ENCODE assay signal across 21 cellular contexts in genomic region chr12:123032736-123033391, GRCh38. TPM values are rescaled to one million over a fixed set of nuclear protein-coding genes. Genes with fewer than 3 reads are reported as not detected.
DNase-seq lines count a peak whose midpoint lies in the region; ATAC-seq and TF ChIP-seq lines count a peak whose summit lies in the region.
"Had no signal": no experiment of that assay in that cellular context is flagged by ENCODE, and none has a peak within 500 bp of the region (broad histone marks: within the 10 kb centered on the region; RNA-seq: fewer than 3 reads in every experiment).

No MANE protein-coding gene starts in this region.

- peak overlapping the region; percentile 79 for H3K4me3 Mint-ChIP-seq in activated naive CD8-positive, alpha-beta T cell
- H3K4me3 Mint-ChIP-seq in naive thymus-derived CD4-positive, alpha-beta T cell = peak overlapping the region in 5 of 10 donors; percentile 62 to 72 (median 70)
- H3K4me3 Mint-ChIP-seq: brain; dendritic cell treated with granulocyte-macrophage colony-stimulating factor and Interleukin-4, amounts not matched to agents 40 ng/mL and 50 ng/mL, for 4 days; WTC11 had no signal

- peaks cover 8% of the 10 kb centered on the region for H3K36me3 Mint-ChIP-seq in activated naive CD8-positive, alpha-beta T cell
- peaks cover 0 to 27% (median 0%) of the 10 kb centered on the region in 5 donors for H3K36me3 Mint-ChIP-seq in naive thymus-derived CD4-positive, alpha-beta T cell
- H3K36me3 Mint-ChIP-seq: brain, WTC11 had no signal

- H3K9me3 ChIP-seq in naive thymus-derived CD4-positive, alpha-beta T cell (ENCODE audit: control insufficient read depth in 2 of 3, low read length in 3 of 3) = no peaks in the 10 kb centered on the region
- H3K9me3 ChIP-seq: heart right ventricle had no signal

- DNase-seq in NCI-H1105 treated with DMSO at 0.1 percent for 48 hours (lab: John Stamatoyannopoulos, UW) (peak; percentile 44), NCI-H1105 (lab: John Stamatoyannopoulos, UW) (no peak), NB4 (ENCODE audit: low read depth) (peak; percentile 36), KBM-7 (no peak)
- no peak for DNase-seq in naive thymus-derived CD4-positive, alpha-beta T cell
- no peak for DNase-seq in activated CD4-positive, alpha-beta T cell treated with anti-CD3 and anti-CD28 coated beads, Interleukin-2, amount 50 U/mL, for 48 hours
- DNase-seq: activated T-cell treated with anti-CD3 and anti-CD28 coated beads, Interleukin-2, amount 50 U/mL, for 48 hours; COR-L47; heart right ventricle; NCI-H2029; retina; RPMI8226; stimulated activated CD4-positive, alpha-beta T cell treated with anti-CD3 and anti-CD28 coated beads, Interleukin-4, amount 100 ng/mL, for 4 hours had no signal

- H3K27ac Mint-ChIP-seq in activated naive CD8-positive, alpha-beta T cell = peak overlapping the region; percentile 95
- peak overlapping the region in 5 of 9 donors; percentile 44 to 81 (median 62) for H3K27ac Mint-ChIP-seq in naive thymus-derived CD4-positive, alpha-beta T cell
- H3K27ac Mint-ChIP-seq: WTC11 had no signal

- no peak for TF ChIP-seq POLR2A in NB4 (IDR thresholded peaks at IDR 0.05; ENCODE audit: extremely low read depth, insufficient read length)

- ATAC-seq in naive thymus-derived CD4-positive, alpha-beta T cell = no peak
- ATAC-seq in GM18858 (IDR thresholded peaks at IDR 0.05; ENCODE audit: unreplicated experiment) = no peak
- ATAC-seq: heart right ventricle, SK-N-SH treated with all-trans-retinoic acid at 6 μM for 48 hours, WTC11 had no signal

- H3K27me3 Mint-ChIP-seq in activated naive CD8-positive, alpha-beta T cell = no peaks in the 10 kb centered on the region
- no peaks in the 10 kb centered on the region for H3K27me3 Mint-ChIP-seq in naive thymus-derived CD4-positive, alpha-beta T cell
- H3K27me3 Mint-ChIP-seq: brain had no signal

- peaks cover 0 to 22% of the 10 kb centered on the region in 2 donors for H3K4me1 ChIP-seq in naive thymus-derived CD4-positive, alpha-beta T cell (ENCODE audit: control insufficient read depth in 2 of 2, insufficient read depth in 2 of 2, low read length in 2 of 2)

- H3K9me3 Mint-ChIP-seq in activated naive CD8-positive, alpha-beta T cell (ENCODE audit: low read depth) = no peaks in the 10 kb centered on the region
- H3K9me3 Mint-ChIP-seq in naive thymus-derived CD4-positive, alpha-beta T cell = no peaks in the 10 kb centered on the region
- H3K9me3 Mint-ChIP-seq: brain; dendritic cell treated with granulocyte-macrophage colony-stimulating factor and Interleukin-4, amounts not matched to agents 40 ng/mL and 50 ng/mL, for 4 days; WTC11 had no signal

- H3K27me3 ChIP-seq in naive thymus-derived CD4-positive, alpha-beta T cell (ENCODE audit: control insufficient read depth in 2 of 2, insufficient read depth in 2 of 2, low read length in 2 of 2) = no peaks in the 10 kb centered on the region
- H3K27me3 ChIP-seq: heart right ventricle had no signal

- in situ Hi-C loops in KBM-7 (cut with MboI; ENCODE audit: low pct_unique_long_range_greater_than_20kb, low sequenced_read_pairs) = no loop called here

- no peak for TF ChIP-seq CTCF in NB4 (IDR thresholded peaks at IDR 0.05; ENCODE audit: low read depth, low read length)

- peaks cover 0 to 47% (median 0%) of the 10 kb centered on the region in 3 experiments for H3K36me3 ChIP-seq in naive thymus-derived CD4-positive, alpha-beta T cell (ENCODE audit: control insufficient read depth in 2 of 3, insufficient read depth in 3 of 3, low read length in 3 of 3)

- CTCF ChIA-PET in naive thymus-derived CD4-positive, alpha-beta T cell (lab: Charles Lee) = no interaction called here

- no peak overlapping the region for H3K27ac ChIP-seq in naive thymus-derived CD4-positive, alpha-beta T cell (ENCODE audit: low read depth, low read length)
- H3K27ac ChIP-seq: 22Rv1, heart right ventricle had no signal

- POLR2A ChIA-PET in naive thymus-derived CD4-positive, alpha-beta T cell (lab: Charles Lee) = interaction anchor here (1.6 kb wide), 1 partner anchor 10 kb away, joined by 5 read pairs; no protein-coding TSS in a partner anchor

- peaks cover 26% of the 10 kb centered on the region for H3K4me1 Mint-ChIP-seq in activated naive CD8-positive, alpha-beta T cell (ENCODE audit: low read depth)
- H3K4me1 Mint-ChIP-seq in naive thymus-derived CD4-positive, alpha-beta T cell = peaks cover 20 to 68% (median 47%) of the 10 kb centered on the region in 7 donors
- H3K4me1 Mint-ChIP-seq: brain had no signal

- H3K4me3 ChIP-seq in NB4 (ENCODE audit: low read depth, low read length) = no peak overlapping the region
- no peak overlapping the region for H3K4me3 ChIP-seq in naive thymus-derived CD4-positive, alpha-beta T cell (ENCODE audit: low read length)
- H3K4me3 ChIP-seq: heart right ventricle, lung had no signal

- intact Hi-C loops in naive thymus-derived CD4-positive, alpha-beta T cell (cut with micrococcal nuclease) = no loop called here

RNA-seq across cellular contexts. Expression of gene ARL6IP4, which starts 52.4 kb away (rescaled TPM):
- total RNA-seq in naive thymus-derived CD4-positive, alpha-beta T cell = 100 to 1,000 TPM; 137 to 189 (median 169) TPM
- 100 to 1,000 TPM; 201 to 295 TPM for polyA plus RNA-seq in naive thymus-derived CD4-positive, alpha-beta T cell

RNA-seq across cellular contexts. Expression of gene OGFOD2, which starts 57.8 kb away (rescaled TPM):
- total RNA-seq in naive thymus-derived CD4-positive, alpha-beta T cell = 10 to 100 TPM; 17.4 to 49.1 (median 27.2) TPM
- polyA plus RNA-seq in naive thymus-derived CD4-positive, alpha-beta T cell = 10 to 100 TPM; 16.8 to 19.5 TPM

Comparison
In these comparisons a context has a peak if more than half of its experiments do, and no peak if none do; other contexts are left out.
1. DNase-seq: peak in NCI-H1105 treated with DMSO at 0.1 percent for 48 hours (single experiment) and NB4 (single experiment); none in NCI-H1105 (single experiment), naive thymus-derived CD4-positive, alpha-beta T cell (0 of 9), KBM-7 (single experiment) and activated CD4-positive, alpha-beta T cell treated with anti-CD3 and anti-CD28 coated beads, Interleukin-2, amount 50 U/mL, for 48 hours (0 of 2).